Comparison of ENCODE assay signal across 8 cellular contexts in the genomic region with DNA sequence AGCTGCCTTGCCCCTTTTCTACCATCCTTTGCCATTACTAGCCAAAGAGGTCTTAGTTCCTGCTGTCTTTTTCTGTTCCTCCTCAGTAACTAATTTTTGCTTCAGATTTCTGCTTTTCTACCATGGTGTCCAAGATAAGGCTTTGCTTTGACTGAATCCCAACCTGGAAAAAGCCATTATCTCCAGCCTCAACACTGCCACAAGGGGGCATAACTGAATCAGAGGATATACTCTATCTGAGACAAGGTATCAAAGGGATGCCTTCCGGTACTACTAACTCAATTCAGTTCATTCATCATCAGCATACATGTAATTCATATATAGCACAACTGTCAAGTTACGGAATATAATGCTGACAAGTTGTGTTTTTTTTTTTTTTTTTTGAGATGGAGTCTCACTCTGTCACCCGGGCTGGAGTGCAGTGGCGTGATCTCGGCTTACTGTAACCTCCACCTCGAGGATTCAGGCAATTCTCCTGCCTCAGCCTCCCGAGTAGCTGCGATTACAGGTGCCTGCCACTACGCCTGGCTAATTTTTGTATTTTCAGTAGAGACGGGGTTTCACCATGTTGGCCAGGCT. TPM values are rescaled to one million over a fixed set of nuclear protein-coding genes. Genes with fewer than 3 reads are reported as not detected.
DNase-seq lines count a peak whose midpoint lies in the region; ATAC-seq and TF ChIP-seq lines count a peak whose summit lies in the region.

No MANE protein-coding gene starts in this region.

- ATAC-seq in GM18511 (IDR thresholded peaks at IDR 0.05; ENCODE audit: unreplicated experiment) (peak; percentile 71), HG03571 (IDR thresholded peaks at IDR 0.05; ENCODE audit: unreplicated experiment) (no peak), GM21717 (IDR thresholded peaks at IDR 0.05; ENCODE audit: unreplicated experiment) (no peak)

- H3K36me3 Mint-ChIP-seq in osteocyte (ENCODE audit: unreplicated experiment): peaks cover 24% of the 10 kb centered on the region

- H3K4me3 Mint-ChIP-seq in osteocyte (ENCODE audit: unreplicated experiment): no peak overlapping the region

- H3K4me3 ChIP-seq in epithelial cell of esophagus (ENCODE audit: low read length): no peak overlapping the region

- no peak overlapping the region for H3K27ac Mint-ChIP-seq in osteocyte (ENCODE audit: unreplicated experiment)

- DNase-seq in COR-L47 (lab: John Stamatoyannopoulos, UW): peak; percentile 25
- peak; percentile 52 for DNase-seq in KBM-7
- peak; percentile 45 for DNase-seq in epithelial cell of esophagus (ENCODE audit: low read depth)
- DNase-seq in osteocyte (ENCODE audit: extremely low spot score, unreplicated experiment): no peak

- TF ChIP-seq CTCF in VCaP (conservative IDR thresholded peaks at IDR 0.05) (peak; percentile 76), epithelial cell of esophagus (IDR thresholded peaks at IDR 0.05; ENCODE audit: insufficient read depth, low read depth, low read length, missing control alignments) (peak; percentile 83), osteocyte (IDR thresholded peaks at IDR 0.05) (peak; percentile 64)

- H3K9me3 Mint-ChIP-seq in osteocyte (ENCODE audit: unreplicated experiment): no peaks in the 10 kb centered on the region

- no peak overlapping the region for H3K27ac ChIP-seq in VCaP

- in situ Hi-C loops in KBM-7 (cut with MboI; ENCODE audit: low pct_unique_long_range_greater_than_20kb, low sequenced_read_pairs): no loop called here

- H3K4me1 Mint-ChIP-seq in osteocyte (ENCODE audit: unreplicated experiment): no peaks in the 10 kb centered on the region

- H3K27me3 Mint-ChIP-seq in osteocyte (ENCODE audit: unreplicated experiment): no peaks in the 10 kb centered on the region

RNA-seq across cellular contexts. Expression of gene OSGEPL1, which starts 11.4 kb away (rescaled TPM):
- total RNA-seq in osteocyte: 10.0 and 10.6 TPM in 2 replicates

RNA-seq across cellular contexts. Expression of gene ORMDL1, which starts 33.0 kb away (rescaled TPM):
- 63.7 and 71.9 TPM in 2 replicates for total RNA-seq in osteocyte

RNA-seq across cellular contexts. Expression of gene PMS1, which starts 33.1 kb away (rescaled TPM):
- 31.6 and 36.8 TPM in 2 replicates for total RNA-seq in osteocyte
